In the genomic region with DNA sequence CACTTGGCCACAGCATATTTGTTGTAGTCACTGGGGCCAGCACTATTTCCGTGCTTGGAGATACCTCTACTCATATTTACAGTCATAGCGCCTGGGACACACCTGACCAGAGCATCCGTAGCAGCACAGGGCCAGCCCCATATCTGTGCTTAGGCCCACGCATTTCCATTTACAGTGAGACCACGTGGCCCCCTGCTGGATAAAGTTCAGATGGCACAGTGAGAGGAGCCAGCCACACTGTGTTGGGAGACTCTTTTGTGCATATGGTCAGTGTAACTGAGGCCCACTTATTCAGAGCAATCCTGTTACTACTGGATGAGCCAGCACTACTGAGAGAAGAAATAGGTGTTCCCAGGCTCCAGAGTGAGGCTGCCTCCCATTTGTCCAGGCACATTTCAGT, we compare ENCODE assay signal across 1 cellular context.
TF ChIP-seq lines count a peak whose summit lies in the region.

No MANE protein-coding gene starts in this region.

TF ChIP-seq in GM23338, 12 proteins besides CTCF, POLR2A, EP300 and RAD21 (continued from another document):
- TF ChIP-seq, protein P1, sequence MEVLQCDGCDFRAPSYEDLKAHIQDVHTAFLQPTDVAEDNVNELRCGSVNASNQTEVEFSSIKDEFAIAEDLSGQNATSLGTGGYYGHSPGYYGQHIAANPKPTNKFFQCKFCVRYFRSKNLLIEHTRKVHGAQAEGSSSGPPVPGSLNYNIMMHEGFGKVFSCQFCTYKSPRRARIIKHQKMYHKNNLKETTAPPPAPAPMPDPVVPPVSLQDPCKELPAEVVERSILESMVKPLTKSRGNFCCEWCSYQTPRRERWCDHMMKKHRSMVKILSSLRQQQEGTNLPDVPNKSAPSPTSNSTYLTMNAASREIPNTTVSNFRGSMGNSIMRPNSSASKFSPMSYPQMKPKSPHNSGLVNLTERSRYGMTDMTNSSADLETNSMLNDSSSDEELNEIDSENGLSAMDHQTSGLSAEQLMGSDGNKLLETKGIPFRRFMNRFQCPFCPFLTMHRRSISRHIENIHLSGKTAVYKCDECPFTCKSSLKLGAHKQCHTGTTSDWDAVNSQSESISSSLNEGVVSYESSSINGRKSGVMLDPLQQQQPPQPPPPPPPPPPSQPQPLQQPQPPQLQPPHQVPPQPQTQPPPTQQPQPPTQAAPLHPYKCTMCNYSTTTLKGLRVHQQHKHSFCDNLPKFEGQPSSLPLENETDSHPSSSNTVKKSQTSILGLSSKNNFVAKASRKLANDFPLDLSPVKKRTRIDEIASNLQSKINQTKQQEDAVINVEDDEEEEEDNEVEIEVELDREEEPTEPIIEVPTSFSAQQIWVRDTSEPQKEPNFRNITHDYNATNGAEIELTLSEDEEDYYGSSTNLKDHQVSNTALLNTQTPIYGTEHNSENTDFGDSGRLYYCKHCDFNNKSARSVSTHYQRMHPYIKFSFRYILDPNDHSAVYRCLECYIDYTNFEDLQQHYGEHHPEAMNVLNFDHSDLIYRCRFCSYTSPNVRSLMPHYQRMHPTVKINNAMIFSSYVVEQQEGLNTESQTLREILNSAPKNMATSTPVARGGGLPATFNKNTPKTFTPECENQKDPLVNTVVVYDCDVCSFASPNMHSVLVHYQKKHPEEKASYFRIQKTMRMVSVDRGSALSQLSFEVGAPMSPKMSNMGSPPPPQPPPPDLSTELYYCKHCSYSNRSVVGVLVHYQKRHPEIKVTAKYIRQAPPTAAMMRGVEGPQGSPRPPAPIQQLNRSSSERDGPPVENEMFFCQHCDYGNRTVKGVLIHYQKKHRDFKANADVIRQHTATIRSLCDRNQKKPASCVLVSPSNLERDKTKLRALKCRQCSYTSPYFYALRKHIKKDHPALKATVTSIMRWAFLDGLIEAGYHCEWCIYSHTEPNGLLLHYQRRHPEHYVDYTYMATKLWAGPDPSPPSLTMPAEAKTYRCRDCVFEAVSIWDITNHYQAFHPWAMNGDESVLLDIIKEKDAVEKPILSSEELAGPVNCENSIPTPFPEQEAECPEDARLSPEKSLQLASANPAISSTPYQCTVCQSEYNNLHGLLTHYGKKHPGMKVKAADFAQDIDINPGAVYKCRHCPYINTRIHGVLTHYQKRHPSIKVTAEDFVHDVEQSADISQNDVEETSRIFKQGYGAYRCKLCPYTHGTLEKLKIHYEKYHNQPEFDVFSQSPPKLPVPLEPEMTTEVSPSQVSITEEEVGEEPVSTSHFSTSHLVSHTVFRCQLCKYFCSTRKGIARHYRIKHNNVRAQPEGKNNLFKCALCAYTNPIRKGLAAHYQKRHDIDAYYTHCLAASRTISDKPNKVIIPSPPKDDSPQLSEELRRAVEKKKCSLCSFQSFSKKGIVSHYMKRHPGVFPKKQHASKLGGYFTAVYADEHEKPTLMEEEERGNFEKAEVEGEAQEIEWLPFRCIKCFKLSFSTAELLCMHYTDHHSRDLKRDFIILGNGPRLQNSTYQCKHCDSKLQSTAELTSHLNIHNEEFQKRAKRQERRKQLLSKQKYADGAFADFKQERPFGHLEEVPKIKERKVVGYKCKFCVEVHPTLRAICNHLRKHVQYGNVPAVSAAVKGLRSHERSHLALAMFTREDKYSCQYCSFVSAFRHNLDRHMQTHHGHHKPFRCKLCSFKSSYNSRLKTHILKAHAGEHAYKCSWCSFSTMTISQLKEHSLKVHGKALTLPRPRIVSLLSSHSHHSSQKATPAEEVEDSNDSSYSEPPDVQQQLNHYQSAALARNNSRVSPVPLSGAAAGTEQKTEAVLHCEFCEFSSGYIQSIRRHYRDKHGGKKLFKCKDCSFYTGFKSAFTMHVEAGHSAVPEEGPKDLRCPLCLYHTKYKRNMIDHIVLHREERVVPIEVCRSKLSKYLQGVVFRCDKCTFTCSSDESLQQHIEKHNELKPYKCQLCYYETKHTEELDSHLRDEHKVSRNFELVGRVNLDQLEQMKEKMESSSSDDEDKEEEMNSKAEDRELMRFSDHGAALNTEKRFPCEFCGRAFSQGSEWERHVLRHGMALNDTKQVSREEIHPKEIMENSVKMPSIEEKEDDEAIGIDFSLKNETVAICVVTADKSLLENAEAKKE (CRISPR knock-in tag; IDR thresholded peaks at IDR 0.05) = no peak
TF ChIP-seq in GM23338: peak in this region for 0.
